ENCODE assay signal across 25 cellular contexts in the genomic region with DNA sequence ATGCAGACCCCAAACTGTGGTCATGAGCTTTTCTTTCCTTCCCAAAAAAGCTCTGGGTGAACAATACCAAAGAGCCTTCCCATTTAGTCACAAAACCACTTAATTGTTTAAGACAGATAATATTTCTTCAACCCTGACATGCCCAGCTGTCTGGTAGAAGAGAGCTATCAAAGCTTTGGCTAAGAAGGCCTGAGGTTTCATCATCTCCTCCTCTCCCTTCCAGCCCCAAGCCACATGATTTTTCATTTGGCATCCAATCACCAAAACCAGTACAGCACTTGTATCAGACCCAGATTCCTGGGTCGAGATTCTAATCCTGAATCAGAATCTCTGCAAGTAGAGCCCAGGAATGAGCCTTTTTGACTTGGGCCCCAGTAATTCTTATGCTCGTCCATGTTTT.
DNase-seq lines count a peak whose midpoint lies in the region; ATAC-seq and TF ChIP-seq lines count a peak whose summit lies in the region.
"Had no signal": no experiment of that assay in that cellular context is flagged by ENCODE, and none has a peak within 500 bp of the region (broad histone marks: within the 10 kb centered on the region; RNA-seq: fewer than 3 reads in every experiment).

No MANE protein-coding gene starts in this region.

- no peaks in the 10 kb centered on the region for H4K20me1 ChIP-seq in fibroblast of lung (ENCODE audit: control insufficient read depth, extremely low read depth, insufficient read depth, low read length)

- no peak overlapping the region for H3K4me2 ChIP-seq in fibroblast of lung (ENCODE audit: extremely low read depth, insufficient read depth, low read length)
- H3K4me2 ChIP-seq: neural progenitor cell had no signal

- peaks cover 8% of the 10 kb centered on the region for H3K4me1 ChIP-seq in fibroblast of lung (ENCODE audit: control insufficient read depth, extremely low read depth, insufficient read depth, low read length)
- H3K4me1 ChIP-seq: neural progenitor cell had no signal

- H3K27me3 ChIP-seq in fibroblast of lung (ENCODE audit: control insufficient read depth, insufficient read depth, low read length): no peaks in the 10 kb centered on the region
- H3K27me3 ChIP-seq: cardiac muscle cell, neural progenitor cell had no signal

- H3K27me3 Mint-ChIP-seq in activated T-helper 1 cell treated with anti-CD3 and anti-CD28 coated beads, Interleukin-12 subunit alpha, Interleukin-12 subunit beta, Interleukin-2, Interleukin-4 antibody, amounts not matched to agents 30 ng/mL and 10 ng/mL and 1 ng/mL, durations not matched to agents 14 hours and 24 hours and 36 hours (ENCODE audit: insufficient read depth): peaks cover 8% of the 10 kb centered on the region
- H3K27me3 Mint-ChIP-seq: activated naive CD8-positive, alpha-beta T cell treated with anti-CD3 and anti-CD28 coated beads for 36 hours had no signal

- no peaks in the 10 kb centered on the region for H3K36me3 ChIP-seq in fibroblast of lung (ENCODE audit: control insufficient read depth, insufficient read depth, low read length)
- H3K36me3 ChIP-seq: cardiac muscle cell, neural progenitor cell had no signal

- H3K79me2 ChIP-seq in fibroblast of lung (ENCODE audit: control insufficient read depth, insufficient read depth, low read length): no peaks in the 10 kb centered on the region

- H3K4me1 Mint-ChIP-seq in activated T-helper 1 cell treated with anti-CD3 and anti-CD28 coated beads, Interleukin-12 subunit alpha, Interleukin-12 subunit beta, Interleukin-2, Interleukin-4 antibody, amounts not matched to agents 30 ng/mL and 10 ng/mL and 1 ng/mL, durations not matched to agents 14 hours and 24 hours and 36 hours (ENCODE audit: low read depth): no peaks in the 10 kb centered on the region
- H3K4me1 Mint-ChIP-seq: activated naive CD8-positive, alpha-beta T cell treated with anti-CD3 and anti-CD28 coated beads for 36 hours; CD8-positive, alpha-beta memory T cell; IgD-negative memory B cell had no signal

- DNase-seq in AG08395 (ENCODE audit: low spot score) (peak; percentile 38), LHCN-M2 (ENCODE audit: low read depth) (peak; percentile 89), fibroblast of lung (ENCODE audit: low read depth in 2 of 2) (peak; percentile 47 to 74), myocyte (ENCODE audit: low read depth) (peak; percentile 81), amniotic stem cell (lab: John Stamatoyannopoulos, UW) (no peak)
- DNase-seq in activated T-helper 1 cell treated with anti-CD3 and anti-CD28 coated beads, Interleukin-12 subunit alpha, Interleukin-12 subunit beta, Interleukin-2, Interleukin-4 antibody, amounts not matched to agents 30 ng/mL and 10 ng/mL and 1 ng/mL, durations not matched to agents 14 hours and 24 hours and 36 hours (ENCODE audit: low spot score): no peak
- no peak for DNase-seq in activated CD4-positive, alpha-beta T cell treated with anti-CD3 and anti-CD28 coated beads for 1 hour
- DNase-seq: activated CD8-positive, alpha-beta memory T cell treated with anti-CD3 and anti-CD28 coated beads for 24 hours; activated naive CD8-positive, alpha-beta T cell treated with anti-CD3 and anti-CD28 coated beads for 36 hours; CD8-positive, alpha-beta memory T cell; DMS79; effector CD4-positive, alpha-beta T cell; H7; hippocampal formation; NCI-H1092; NCI-H2081; stimulated activated CD4-positive, alpha-beta T cell treated with anti-CD3 and anti-CD28 coated beads, Interleukin-12 subunit alpha, Interleukin-12 subunit beta, amount 100 ng/mL, for 4 hours had no signal

- no peak overlapping the region for H2AFZ ChIP-seq in fibroblast of lung (ENCODE audit: low read length)
- H2AFZ ChIP-seq: neural progenitor cell had no signal

- H3K9me3 Mint-ChIP-seq in activated T-helper 1 cell treated with anti-CD3 and anti-CD28 coated beads, Interleukin-12 subunit alpha, Interleukin-12 subunit beta, Interleukin-2, Interleukin-4 antibody, amounts not matched to agents 30 ng/mL and 10 ng/mL and 1 ng/mL, durations not matched to agents 14 hours and 24 hours and 36 hours: peaks cover 5% of the 10 kb centered on the region

- no peaks in the 10 kb centered on the region for H3K9me3 ChIP-seq in fibroblast of lung (ENCODE audit: control insufficient read depth, insufficient read depth, low read depth, low read length)

- H3K36me3 Mint-ChIP-seq in activated T-helper 1 cell treated with anti-CD3 and anti-CD28 coated beads, Interleukin-12 subunit alpha, Interleukin-12 subunit beta, Interleukin-2, Interleukin-4 antibody, amounts not matched to agents 30 ng/mL and 10 ng/mL and 1 ng/mL, durations not matched to agents 14 hours and 24 hours and 36 hours (ENCODE audit: low read depth): no peaks in the 10 kb centered on the region
- H3K36me3 Mint-ChIP-seq: activated naive CD8-positive, alpha-beta T cell treated with anti-CD3 and anti-CD28 coated beads for 36 hours; IgD-negative memory B cell; neural progenitor cell had no signal

- no peak for ATAC-seq in HG03520 (IDR thresholded peaks at IDR 0.05; ENCODE audit: unreplicated experiment)
- ATAC-seq: esophagus mucosa had no signal

- no peak overlapping the region for H3K27ac ChIP-seq in fibroblast of lung (ENCODE audit: insufficient read depth, low read length)
- H3K27ac ChIP-seq: cardiac muscle cell, HL-60, neural progenitor cell, SK-N-MC had no signal

- no peak overlapping the region for H3K4me3 ChIP-seq in fibroblast of lung (replicated peaks in 1 of 4; ENCODE audit: control extremely low read depth in 1 of 4, insufficient read depth in 1 of 4, low read depth in 3 of 4, low read length in 4 of 4)
- H3K4me3 ChIP-seq: cardiac muscle cell, neural progenitor cell, SK-N-MC had no signal

- H3K9ac ChIP-seq in fibroblast of lung (ENCODE audit: insufficient read depth, low read length): no peak overlapping the region
- H3K9ac ChIP-seq: neural progenitor cell had no signal

- H3K4me3 Mint-ChIP-seq in activated T-helper 1 cell treated with anti-CD3 and anti-CD28 coated beads, Interleukin-12 subunit alpha, Interleukin-12 subunit beta, Interleukin-2, Interleukin-4 antibody, amounts not matched to agents 30 ng/mL and 10 ng/mL and 1 ng/mL, durations not matched to agents 14 hours and 24 hours and 36 hours: no peak overlapping the region
- H3K4me3 Mint-ChIP-seq: activated naive CD8-positive, alpha-beta T cell treated with anti-CD3 and anti-CD28 coated beads for 36 hours; CD8-positive, alpha-beta memory T cell; IgD-negative memory B cell; neural progenitor cell; T-helper 2 cell treated with Interferon-gamma antibody and Interleukin-4, amounts not matched to agents 5 μg/mL and 100 μg/mL, for 36 hours had no signal

- no peak for TF ChIP-seq CTCF in fibroblast of lung (conservative IDR thresholded peaks at IDR 0.05 in 1 of 2, IDR thresholded peaks at IDR 0.05 in 1 of 2; ENCODE audit: low read depth in 1 of 2, low read length in 2 of 2)

- intact Hi-C loops in activated T-helper 1 cell treated with anti-CD3 and anti-CD28 coated beads, Interleukin-12 subunit alpha, Interleukin-12 subunit beta, Interleukin-2, Interleukin-4 antibody, amounts not matched to agents 30 ng/mL and 10 ng/mL and 1 ng/mL, durations not matched to agents 14 hours and 24 hours and 36 hours (cut with micrococcal nuclease): no loop called here

- no peak overlapping the region for H3K27ac Mint-ChIP-seq in activated T-helper 1 cell treated with anti-CD3 and anti-CD28 coated beads, Interleukin-12 subunit alpha, Interleukin-12 subunit beta, Interleukin-2, Interleukin-4 antibody, amounts not matched to agents 30 ng/mL and 10 ng/mL and 1 ng/mL, durations not matched to agents 14 hours and 24 hours and 36 hours
- H3K27ac Mint-ChIP-seq: activated naive CD8-positive, alpha-beta T cell treated with anti-CD3 and anti-CD28 coated beads for 36 hours; CD8-positive, alpha-beta memory T cell; IgD-negative memory B cell; neural progenitor cell; T-helper 2 cell treated with Interferon-gamma antibody and Interleukin-4, amounts not matched to agents 5 μg/mL and 100 μg/mL, for 36 hours had no signal

Comparison
In these comparisons a context has a peak if more than half of its experiments do, and no peak if none do; other contexts are left out.
1. DNase-seq: peak in AG08395 (single experiment), LHCN-M2 (single experiment), fibroblast of lung (2 of 2) and myocyte (single experiment); none in activated T-helper 1 cell treated with anti-CD3 and anti-CD28 coated beads, Interleukin-12 subunit alpha, Interleukin-12 subunit beta, Interleukin-2, Interleukin-4 antibody, amounts not matched to agents 30 ng/mL and 10 ng/mL and 1 ng/mL, durations not matched to agents 14 hours and 24 hours and 36 hours (single experiment), amniotic stem cell (single experiment) and activated CD4-positive, alpha-beta T cell treated with anti-CD3 and anti-CD28 coated beads for 1 hour (single experiment).